Comparison of ENCODE assay signal across 19 cellular contexts in genomic region chr4:89217594-89217993, GRCh38.
A peak's percentile ranks its signal among the peaks of the same experiment; 100 is the strongest.
DNase-seq lines count a peak whose midpoint lies in the region; ATAC-seq and TF ChIP-seq lines count a peak whose summit lies in the region.
"Had no signal": no experiment of that assay in that cellular context is flagged by ENCODE, and none has a peak within 500 bp of the region (broad histone marks: within the 10 kb centered on the region; RNA-seq: fewer than 3 reads in every experiment).

No MANE protein-coding gene starts in this region.

- H3K27ac ChIP-seq in mammary epithelial cell (ENCODE audit: insufficient read depth, low read depth, low read length) (no peak overlapping the region), thyroid gland (no peak overlapping the region)
- H3K27ac ChIP-seq: 22Rv1, BLaER1, C4-2B had no signal

- H3K4me1 ChIP-seq in mammary epithelial cell (ENCODE audit: insufficient read depth, low read length) (no peaks in the 10 kb centered on the region), mucosa of descending colon (ENCODE audit: low read depth) (no peaks in the 10 kb centered on the region), thyroid gland (no peaks in the 10 kb centered on the region)
- H3K4me1 ChIP-seq: BLaER1 had no signal

- no peak overlapping the region for H3K27ac Mint-ChIP-seq in MCF 10A (ENCODE audit: low read depth, unreplicated experiment)
- H3K27ac Mint-ChIP-seq: B cell; CD4-positive, CD25-positive, alpha-beta regulatory T cell; CD8-positive, alpha-beta T cell; HFFc6 had no signal

- WGBS in mammary epithelial cell (ENCODE audit: low coverage, missing lambda C conversion rate), result 30% methylated on average over 1 of the region's 1 CpG
- 86 to 87% methylated on average over 1 of the region's 1 CpG for WGBS in thyroid gland, 2 donors

- POLR2A ChIA-PET in MCF 10A (lab: Yijun Ruan, JAX), result interaction anchor here (0.6 to 1.7 kb wide), 3 partner anchors 22 to 692 kb away, joined by 3 to 4 read pairs (median 3); no protein-coding TSS in a partner anchor

- H4K20me1 ChIP-seq in mammary epithelial cell (ENCODE audit: insufficient read depth, low read length), result no peaks in the 10 kb centered on the region
- H4K20me1 ChIP-seq: BLaER1 had no signal

- H3K9me3 ChIP-seq in mammary epithelial cell (replicated peaks; ENCODE audit: insufficient read depth, low read length) (no peaks in the 10 kb centered on the region), mucosa of descending colon (no peaks in the 10 kb centered on the region), thyroid gland (no peaks in the 10 kb centered on the region)
- H3K9me3 ChIP-seq: BLaER1, HAP-1 had no signal

- H3K4me2 ChIP-seq in mammary epithelial cell (ENCODE audit: insufficient read depth, low read depth, low read length), result no peak overlapping the region
- H3K4me2 ChIP-seq: BLaER1 had no signal

- peak; percentile 19 for DNase-seq in mammary epithelial cell
- no peak for DNase-seq in MCF 10A (ENCODE audit: unreplicated experiment)
- DNase-seq in amniotic epithelial cell (ENCODE audit: low read depth), result peak; percentile 6
- no peak for DNase-seq in mucosa of descending colon
- DNase-seq in thyroid gland, result no peak
- DNase-seq in ecto neural progenitor cell (ENCODE audit: low spot score), result no peak
- DNase-seq: CD4-positive, CD25-positive, alpha-beta regulatory T cell; CD8-positive, alpha-beta T cell; DMS 273 treated with DMSO at 0.1 percent for 48 hours; EL; GDM1; GOT3; HFFc6 had no signal

- no peak for TF ChIP-seq POLR2A in thyroid gland (IDR thresholded peaks at IDR 0.05)

- H3K36me3 Mint-ChIP-seq in MCF 10A (ENCODE audit: insufficient read depth, unreplicated experiment), result no peaks in the 10 kb centered on the region
- H3K36me3 Mint-ChIP-seq: CD4-positive, CD25-positive, alpha-beta regulatory T cell; CD8-positive, alpha-beta T cell had no signal

- intact Hi-C loops in mammary epithelial cell (cut with micrococcal nuclease) (loop anchor here (5.0 kb wide), 1 partner anchor 45 kb away; no protein-coding TSS in a partner anchor), MCF 10A (cut with micrococcal nuclease) (no loop called here), mucosa of descending colon (cut with DNase I, micrococcal nuclease) (no loop called here), thyroid gland (cut with DNase I) (no loop called here)

- H3K27me3 Mint-ChIP-seq in MCF 10A (ENCODE audit: insufficient read depth, unreplicated experiment), result no peaks in the 10 kb centered on the region
- H3K27me3 Mint-ChIP-seq: B cell had no signal

- CTCF ChIA-PET in mammary epithelial cell (lab: Charles Lee; ENCODE audit: low non-redundant PET), result no interaction called here
- CTCF ChIA-PET in MCF 10A (lab: Yijun Ruan, JAX), result interaction anchor here (0.6 to 1.4 kb wide), 8 partner anchors 9 to 218 kb away, joined by 3 to 12 read pairs (median 3); no protein-coding TSS in a partner anchor

- H3K9ac ChIP-seq in mammary epithelial cell (ENCODE audit: insufficient read depth, low read length), result no peak overlapping the region
- H3K9ac ChIP-seq: BLaER1 had no signal

- no peaks in the 10 kb centered on the region for H3K36me3 ChIP-seq in mammary epithelial cell (ENCODE audit: insufficient read depth, low read length)
- no peaks in the 10 kb centered on the region for H3K36me3 ChIP-seq in mucosa of descending colon (ENCODE audit: low read depth)
- no peaks in the 10 kb centered on the region for H3K36me3 ChIP-seq in thyroid gland
- H3K36me3 ChIP-seq: BLaER1, HAP-1 had no signal

- no peaks in the 10 kb centered on the region for H3K27me3 ChIP-seq in mammary epithelial cell (ENCODE audit: insufficient read depth, low read length)
- no peaks in the 10 kb centered on the region for H3K27me3 ChIP-seq in thyroid gland
- H3K27me3 ChIP-seq: BLaER1 had no signal

- peaks cover 12% of the 10 kb centered on the region for H3K4me1 Mint-ChIP-seq in MCF 10A (ENCODE audit: insufficient read depth, unreplicated experiment)

- no peaks in the 10 kb centered on the region for H3K9me3 Mint-ChIP-seq in MCF 10A (ENCODE audit: unreplicated experiment)
- H3K9me3 Mint-ChIP-seq: CD8-positive, alpha-beta T cell; HFFc6 had no signal

- H3K4me3 ChIP-seq in mammary epithelial cell (replicated peaks in 1 of 3; ENCODE audit: insufficient read depth in 1 of 3, low read depth in 2 of 3, low read length in 3 of 3), result no peak overlapping the region
- H3K4me3 ChIP-seq in mucosa of descending colon, result no peak overlapping the region
- no peak overlapping the region for H3K4me3 ChIP-seq in thyroid gland (replicated peaks in 1 of 3)
- H3K4me3 ChIP-seq: BLaER1, GM12878, HAP-1 had no signal

- ATAC-seq in mucosa of descending colon, result peak; percentile 90
- ATAC-seq: CD8-positive, alpha-beta T cell; GM12878 had no signal

- BruUV-seq in mammary epithelial cell (replicated peaks; lab: Mats Ljungman, UMichigan) (no TSS peak), MCF 10A (replicated peaks; lab: Mats Ljungman, UMichigan) (no TSS peak)

- in situ Hi-C loops in mammary epithelial cell (cut with MboI; ENCODE audit: low sequenced_read_pairs in 2 of 2), result no loop called here

- H3K79me2 ChIP-seq in mammary epithelial cell (ENCODE audit: insufficient read depth, low read length), result no peaks in the 10 kb centered on the region

- TF ChIP-seq CTCF in mammary epithelial cell (conservative IDR thresholded peaks at IDR 0.05 in 1 of 2, IDR thresholded peaks at IDR 0.05 in 1 of 2; ENCODE audit: extremely low read depth in 1 of 2, insufficient read depth in 1 of 2, low read depth in 1 of 2, low read length in 2 of 2) (no peak), MCF 10A (IDR thresholded peaks at IDR 0.05; ENCODE audit: unreplicated experiment) (no peak), mucosa of descending colon (IDR thresholded peaks at IDR 0.05) (no peak), thyroid gland (IDR thresholded peaks at IDR 0.05) (no peak)

- dilution Hi-C loops in mammary epithelial cell (cut with HindIII; ENCODE audit: low sequenced_read_pairs), result no loop called here

- H2AFZ ChIP-seq in mammary epithelial cell (ENCODE audit: low read depth, low read length), result no peak overlapping the region

- no peak overlapping the region for H3K4me3 Mint-ChIP-seq in MCF 10A (ENCODE audit: unreplicated experiment)
- H3K4me3 Mint-ChIP-seq: B cell; CD4-positive, CD25-positive, alpha-beta regulatory T cell; CD8-positive, alpha-beta T cell; HFFc6 had no signal

Comparison
In these comparisons a context has a peak if more than half of its experiments do, and no peak if none do; other contexts are left out.
1. DNase-seq: peak in mammary epithelial cell (single experiment) and amniotic epithelial cell (single experiment); none in MCF 10A (single experiment), mucosa of descending colon (0 of 3), thyroid gland (0 of 2) and ecto neural progenitor cell (single experiment).